Comparison of ENCODE assay signal across 10 cellular contexts in the genomic region with DNA sequence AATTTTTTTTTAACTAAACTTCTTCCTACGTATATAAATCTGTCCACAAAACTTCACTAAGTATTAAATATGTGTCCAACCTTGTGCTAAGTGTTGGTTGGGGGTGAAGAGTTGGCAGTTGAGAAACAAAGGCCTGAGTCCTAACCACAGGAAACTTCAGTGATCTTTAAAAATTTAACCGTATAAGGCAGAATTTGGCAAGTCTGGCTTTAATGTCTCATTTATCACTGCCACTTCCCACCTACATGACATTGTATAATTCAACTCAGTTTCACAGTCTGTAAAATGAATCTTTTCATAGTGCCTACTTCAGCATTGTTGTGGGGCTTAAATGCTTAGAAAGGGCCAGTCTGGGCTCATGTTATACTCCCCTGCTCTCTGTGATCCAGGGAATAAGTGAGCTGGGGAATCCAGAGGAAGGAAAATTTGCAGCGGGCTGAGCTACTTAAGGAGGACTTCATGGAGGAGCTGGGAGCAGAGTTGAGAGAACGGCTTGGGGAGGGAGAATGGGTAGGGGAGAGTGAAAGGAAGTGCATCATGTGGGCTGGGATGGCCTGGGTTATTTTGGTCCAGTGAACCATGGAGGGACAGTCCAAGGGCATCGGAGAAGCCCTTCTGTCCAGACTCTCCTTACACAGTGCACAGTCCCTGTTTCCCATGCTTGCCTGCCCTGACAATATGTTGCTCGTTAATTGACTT. TPM values are rescaled to one million over a fixed set of nuclear protein-coding genes. Genes with fewer than 3 reads are reported as not detected.
DNase-seq lines count a peak whose midpoint lies in the region; ATAC-seq and TF ChIP-seq lines count a peak whose summit lies in the region.
"Had no signal": no experiment of that assay in that cellular context is flagged by ENCODE, and none has a peak within 500 bp of the region (broad histone marks: within the 10 kb centered on the region; RNA-seq: fewer than 3 reads in every experiment).

No MANE protein-coding gene starts in this region.

- H3F3A ChIP-seq in neural progenitor cell (ENCODE audit: low read depth): peaks cover 17% of the 10 kb centered on the region

- H3K4me1 Mint-ChIP-seq in activated naive CD8-positive, alpha-beta T cell treated with anti-CD3 and anti-CD28 coated beads, Interleukin-2, amount 10 ng/mL, durations not matched to agents 7 days and 5 days: peaks cover 77% of the 10 kb centered on the region
- peaks cover 10% of the 10 kb centered on the region for H3K4me1 Mint-ChIP-seq in neural progenitor cell

- H3K27ac ChIP-seq in neural progenitor cell: no peak overlapping the region

- H3K27me3 Mint-ChIP-seq in activated naive CD8-positive, alpha-beta T cell treated with anti-CD3 and anti-CD28 coated beads, Interleukin-2, amount 10 ng/mL, durations not matched to agents 7 days and 5 days: no peaks in the 10 kb centered on the region
- peaks cover 3% of the 10 kb centered on the region for H3K27me3 Mint-ChIP-seq in neural progenitor cell (ENCODE audit: insufficient read depth, low read depth)

- H3K4me3 ChIP-seq in neural progenitor cell: no peak overlapping the region

- H3K4me3 Mint-ChIP-seq in activated naive CD8-positive, alpha-beta T cell treated with anti-CD3 and anti-CD28 coated beads, Interleukin-2, amount 10 ng/mL, durations not matched to agents 7 days and 5 days: peak overlapping the region; percentile 80
- H3K4me3 Mint-ChIP-seq in neural progenitor cell: no peak overlapping the region

- in situ Hi-C loops in G401 (cut with HindIII; ENCODE audit: low sequenced_read_pairs): no loop called here

- H3K79me2 ChIP-seq in neural progenitor cell (ENCODE audit: low read depth): peaks cover 12% of the 10 kb centered on the region

- DNase-seq in GF-D8 (lab: John Stamatoyannopoulos, UW): peak; percentile 75
- DNase-seq in NOMO-1 (lab: John Stamatoyannopoulos, UW; ENCODE audit: unreplicated experiment in 2 of 2): peak; percentile 60 to 76
- DNase-seq in activated naive CD8-positive, alpha-beta T cell treated with anti-CD3 and anti-CD28 coated beads, Interleukin-2, amount 10 ng/mL, durations not matched to agents 7 days and 5 days: no peak
- peak; percentile 33 for DNase-seq in neural progenitor cell (ENCODE audit: low spot score)
- DNase-seq in G401 (ENCODE audit: low spot score): no peak
- no peak for DNase-seq in iPS-NIHi7 (ENCODE audit: extremely low spot score)
- DNase-seq: DMS 273 treated with DMSO at 0.1 percent for 48 hours, left colon had no signal

- H4K20me1 ChIP-seq in neural progenitor cell (ENCODE audit: low read depth): peaks cover 5% of the 10 kb centered on the region

- H3K27me3 ChIP-seq in neural progenitor cell: no peaks in the 10 kb centered on the region

- H2AFZ ChIP-seq in neural progenitor cell (replicated peaks): no peak overlapping the region

- peaks cover 6% of the 10 kb centered on the region for H3K36me3 ChIP-seq in neural progenitor cell

- ATAC-seq in activated naive CD8-positive, alpha-beta T cell treated with anti-CD3 and anti-CD28 coated beads, Interleukin-2, amount 10 ng/mL, durations not matched to agents 7 days and 5 days (ENCODE audit: low read depth): peak; percentile 62
- ATAC-seq in GM18520 (IDR thresholded peaks at IDR 0.05; ENCODE audit: unreplicated experiment) (no peak), HG02970 (IDR thresholded peaks at IDR 0.05; ENCODE audit: low FRiP score, unreplicated experiment) (no peak)
- ATAC-seq: left colon had no signal

- H3K9me3 Mint-ChIP-seq in activated naive CD8-positive, alpha-beta T cell treated with anti-CD3 and anti-CD28 coated beads, Interleukin-2, amount 10 ng/mL, durations not matched to agents 7 days and 5 days: no peaks in the 10 kb centered on the region
- H3K9me3 Mint-ChIP-seq in neural progenitor cell: peaks cover 19% of the 10 kb centered on the region

- POLR2A ChIA-PET in activated naive CD8-positive, alpha-beta T cell treated with anti-CD3 and anti-CD28 coated beads, Interleukin-2, amount 10 ng/mL, durations not matched to agents 7 days and 5 days (lab: Charles Lee): interaction anchor here (0.9 kb wide), 1 partner anchor 23 kb away, joined by 3 read pairs; no protein-coding TSS in a partner anchor

- H3K9me3 ChIP-seq in neural progenitor cell (ENCODE audit: low read depth): no peaks in the 10 kb centered on the region

- H3K9ac ChIP-seq in neural progenitor cell: no peak overlapping the region

- H3K36me3 Mint-ChIP-seq in activated naive CD8-positive, alpha-beta T cell treated with anti-CD3 and anti-CD28 coated beads, Interleukin-2, amount 10 ng/mL, durations not matched to agents 7 days and 5 days: peaks cover 71% of the 10 kb centered on the region
- peaks cover 53% of the 10 kb centered on the region for H3K36me3 Mint-ChIP-seq in neural progenitor cell

- no peak overlapping the region for H3K4me2 ChIP-seq in neural progenitor cell

- peak overlapping the region; percentile 96 for H3K27ac Mint-ChIP-seq in activated naive CD8-positive, alpha-beta T cell treated with anti-CD3 and anti-CD28 coated beads, Interleukin-2, amount 10 ng/mL, durations not matched to agents 7 days and 5 days
- H3K27ac Mint-ChIP-seq in neural progenitor cell: no peak overlapping the region

- no peak for TF ChIP-seq CTCF in neural progenitor cell (IDR thresholded peaks at IDR 0.05)

- H3K4me1 ChIP-seq in neural progenitor cell: peaks cover 19% of the 10 kb centered on the region

RNA-seq across cellular contexts. Expression of gene IFNAR2, which starts 14.5 kb away (rescaled TPM):
- 10 to 100 TPM; 68.3 to 77.6 TPM for total RNA-seq in activated naive CD8-positive, alpha-beta T cell treated with anti-CD3 and anti-CD28 coated beads, Interleukin-2, amount 10 ng/mL, durations not matched to agents 7 days and 5 days
- 5.5 and 15.8 TPM in 2 replicates for total RNA-seq in neural progenitor cell (ENCODE audit: low replicate concordance)
- total RNA-seq in G401 (2014; rRNA removed; shearing (Covaris generic)): 3.3 and 6.8 TPM in 2 replicates

RNA-seq across cellular contexts. Expression of gene IL10RB, which starts 21.9 kb away (rescaled TPM):
- total RNA-seq in activated naive CD8-positive, alpha-beta T cell treated with anti-CD3 and anti-CD28 coated beads, Interleukin-2, amount 10 ng/mL, durations not matched to agents 7 days and 5 days: 10 to 100 TPM; 40.6 to 44.1 TPM
- 3.1 and 5.6 TPM in 2 replicates for total RNA-seq in neural progenitor cell (ENCODE audit: low replicate concordance)
- 16.6 and 16.7 TPM in 2 replicates for total RNA-seq in G401 (2014; rRNA removed; shearing (Covaris generic))

Comparison
In these comparisons a context has a peak if more than half of its experiments do, and no peak if none do; other contexts are left out.
1. DNase-seq: peak in GF-D8 (single experiment), NOMO-1 (2 of 2) and neural progenitor cell (single experiment); none in activated naive CD8-positive, alpha-beta T cell treated with anti-CD3 and anti-CD28 coated beads, Interleukin-2, amount 10 ng/mL, durations not matched to agents 7 days and 5 days (single experiment), G401 (single experiment) and iPS-NIHi7 (single experiment).